Comparison of ENCODE assay signal across 8 cellular contexts in genomic region chr3:42591811-42592210, GRCh38. TPM values are rescaled to one million over a fixed set of nuclear protein-coding genes. Genes with fewer than 3 reads are reported as not detected.
DNase-seq lines count a peak whose midpoint lies in the region; ATAC-seq lines count a peak whose summit lies in the region.

No MANE protein-coding gene starts in this region.

- H3K36me3 ChIP-seq in iPS DF 6.9 (ENCODE audit: control insufficient read depth, insufficient read depth, low read length) (no peaks in the 10 kb centered on the region), stomach smooth muscle (ENCODE audit: control insufficient read depth in 2 of 2, insufficient read depth in 2 of 2, low read length in 2 of 2) (peaks cover 0 to 4% of the 10 kb centered on the region in 2 donors)

- H3K9me3 Mint-ChIP-seq in activated CD4-positive, alpha-beta T cell treated with anti-CD3 and anti-CD28 coated beads for 36 hours (ENCODE audit: low read depth) = no peaks in the 10 kb centered on the region
- no peaks in the 10 kb centered on the region for H3K9me3 Mint-ChIP-seq in activated T-helper 2 cell treated with anti-CD3 and anti-CD28 coated beads, Interferon-gamma antibody, Interleukin-2, Interleukin-4, amounts not matched to agents 10 μg/mL and 5 μg/mL and 100 μg/mL, durations not matched to agents 14 hours and 24 hours and 36 hours

- peaks cover 27% of the 10 kb centered on the region for H3K36me3 Mint-ChIP-seq in activated CD4-positive, alpha-beta T cell treated with anti-CD3 and anti-CD28 coated beads for 36 hours (ENCODE audit: low read depth)
- peaks cover 54% of the 10 kb centered on the region for H3K36me3 Mint-ChIP-seq in activated T-helper 2 cell treated with anti-CD3 and anti-CD28 coated beads, Interferon-gamma antibody, Interleukin-2, Interleukin-4, amounts not matched to agents 10 μg/mL and 5 μg/mL and 100 μg/mL, durations not matched to agents 14 hours and 24 hours and 36 hours (ENCODE audit: low read depth)

- H3K9ac ChIP-seq in stomach smooth muscle (ENCODE audit: low read length in 2 of 2) = peak overlapping the region; percentile 13 to 67

- H3K4me1 Mint-ChIP-seq in activated CD4-positive, alpha-beta T cell treated with anti-CD3 and anti-CD28 coated beads for 36 hours = peaks cover 34% of the 10 kb centered on the region
- H3K4me1 Mint-ChIP-seq in activated T-helper 2 cell treated with anti-CD3 and anti-CD28 coated beads, Interferon-gamma antibody, Interleukin-2, Interleukin-4, amounts not matched to agents 10 μg/mL and 5 μg/mL and 100 μg/mL, durations not matched to agents 14 hours and 24 hours and 36 hours (ENCODE audit: low read depth) = peaks cover 25% of the 10 kb centered on the region

- H3K4me3 ChIP-seq in iPS DF 6.9 (ENCODE audit: low read length) (peak overlapping the region; percentile 66; the same call in 1 of the 2 replicates), stomach smooth muscle (ENCODE audit: low read length in 2 of 2) (peak overlapping the region; percentile 69 to 87)

- H3K4me3 Mint-ChIP-seq in activated CD4-positive, alpha-beta T cell treated with anti-CD3 and anti-CD28 coated beads for 36 hours = peak overlapping the region; percentile 90
- H3K4me3 Mint-ChIP-seq in activated T-helper 2 cell treated with anti-CD3 and anti-CD28 coated beads, Interferon-gamma antibody, Interleukin-2, Interleukin-4, amounts not matched to agents 10 μg/mL and 5 μg/mL and 100 μg/mL, durations not matched to agents 14 hours and 24 hours and 36 hours (ENCODE audit: low read depth) = peak overlapping the region; percentile 97

- POLR2A ChIA-PET in activated CD4-positive, alpha-beta T cell treated with anti-CD3 and anti-CD28 coated beads for 36 hours (lab: Charles Lee) = interaction anchor here (0.5 to 1.3 kb wide), 2 partner anchors 9 to 13 kb away, joined by 3 to 8 read pairs; partner anchors contain the start of gene NKTR

- H3K27ac ChIP-seq in iPS DF 6.9 (ENCODE audit: low read length) (no peak overlapping the region), stomach smooth muscle (ENCODE audit: low read length) (peak overlapping the region; percentile 46)

- CTCF ChIA-PET in activated CD4-positive, alpha-beta T cell treated with anti-CD3 and anti-CD28 coated beads for 36 hours (lab: Charles Lee) = interaction anchor here (0.5 to 1.4 kb wide), 3 partner anchors 9 to 166 kb away, joined by 3 to 12 read pairs (median 6); partner anchors contain the start of gene SEC22C

- no peak for DNase-seq in activated CD4-positive, alpha-beta T cell treated with anti-CD3 and anti-CD28 coated beads for 36 hours
- no peak for DNase-seq in activated CD4-positive, alpha-beta T cell treated with anti-CD3 and anti-CD28 coated beads, Interleukin-2, amount 50 U/mL, for 1 hour
- no peak for DNase-seq in activated T-helper 2 cell treated with anti-CD3 and anti-CD28 coated beads, Interferon-gamma antibody, Interleukin-2, Interleukin-4, amounts not matched to agents 10 μg/mL and 5 μg/mL and 100 μg/mL, durations not matched to agents 14 hours and 24 hours and 36 hours (ENCODE audit: low spot score)
- no peak for DNase-seq in iPS DF 6.9 (ENCODE audit: low read depth, low spot score)
- no peak for DNase-seq in DMS53 (lab: John Stamatoyannopoulos, UW)
- DNase-seq in SHP77 treated with DMSO at 0.1 percent for 48 hours (lab: John Stamatoyannopoulos, UW) = no peak

- no CpG with 5 or more reads among the region's 4 CpGs for WGBS in iPS DF 6.9 (ENCODE audit: insufficient coverage, insufficient read length)

- peaks cover 2% of the 10 kb centered on the region; the same call in 1 of the 2 replicates for H3K4me1 ChIP-seq in iPS DF 6.9 (ENCODE audit: control insufficient read depth, insufficient read depth, low read length)
- H3K4me1 ChIP-seq in stomach smooth muscle (ENCODE audit: control insufficient read depth, insufficient read depth, low read length) = peaks cover 12% of the 10 kb centered on the region

- no peaks in the 10 kb centered on the region for H3K27me3 Mint-ChIP-seq in activated CD4-positive, alpha-beta T cell treated with anti-CD3 and anti-CD28 coated beads for 36 hours
- H3K27me3 Mint-ChIP-seq in activated T-helper 2 cell treated with anti-CD3 and anti-CD28 coated beads, Interferon-gamma antibody, Interleukin-2, Interleukin-4, amounts not matched to agents 10 μg/mL and 5 μg/mL and 100 μg/mL, durations not matched to agents 14 hours and 24 hours and 36 hours (ENCODE audit: low read depth) = no peaks in the 10 kb centered on the region

- ATAC-seq in activated CD4-positive, alpha-beta T cell treated with anti-CD3 and anti-CD28 coated beads for 36 hours = no peak
- ATAC-seq in HG02870 (IDR thresholded peaks at IDR 0.05; ENCODE audit: unreplicated experiment) = no peak

- intact Hi-C loops in activated CD4-positive, alpha-beta T cell treated with anti-CD3 and anti-CD28 coated beads for 36 hours (cut with DNase I, micrococcal nuclease) = no loop called here
- intact Hi-C loops in activated T-helper 2 cell treated with anti-CD3 and anti-CD28 coated beads, Interferon-gamma antibody, Interleukin-2, Interleukin-4, amounts not matched to agents 10 μg/mL and 5 μg/mL and 100 μg/mL, durations not matched to agents 14 hours and 24 hours and 36 hours (cut with micrococcal nuclease) = no loop called here

- no peaks in the 10 kb centered on the region for H3K27me3 ChIP-seq in iPS DF 6.9 (ENCODE audit: control insufficient read depth, insufficient read depth, low read length)
- H3K27me3 ChIP-seq in stomach smooth muscle (ENCODE audit: control insufficient read depth in 1 of 2, insufficient read depth in 2 of 2, low read length in 2 of 2) = no peaks in the 10 kb centered on the region

- H3K27ac Mint-ChIP-seq in activated CD4-positive, alpha-beta T cell treated with anti-CD3 and anti-CD28 coated beads for 36 hours = peak overlapping the region; percentile 95
- peak overlapping the region; percentile 80 for H3K27ac Mint-ChIP-seq in activated T-helper 2 cell treated with anti-CD3 and anti-CD28 coated beads, Interferon-gamma antibody, Interleukin-2, Interleukin-4, amounts not matched to agents 10 μg/mL and 5 μg/mL and 100 μg/mL, durations not matched to agents 14 hours and 24 hours and 36 hours

- H3K9me3 ChIP-seq in iPS DF 6.9 (ENCODE audit: control insufficient read depth, insufficient read depth, low read length) (no peaks in the 10 kb centered on the region), stomach smooth muscle (ENCODE audit: control insufficient read depth in 2 of 2, low read length in 2 of 2) (no peaks in the 10 kb centered on the region)

RNA-seq across cellular contexts. Expression of gene SS18L2, which starts 1.2 kb away (rescaled TPM):
- 10 to 100 TPM; 42.0 to 54.5 TPM for total RNA-seq in activated CD4-positive, alpha-beta T cell treated with anti-CD3 and anti-CD28 coated beads for 36 hours
- 62.4 and 67.1 TPM in 2 replicates for total RNA-seq in activated T-helper 2 cell treated with anti-CD3 and anti-CD28 coated beads, Interferon-gamma antibody, Interleukin-2, Interleukin-4, amounts not matched to agents 10 μg/mL and 5 μg/mL and 100 μg/mL, durations not matched to agents 14 hours and 24 hours and 36 hours

RNA-seq across cellular contexts. Expression of gene NKTR, which starts 8.7 kb away (rescaled TPM):
- total RNA-seq in activated CD4-positive, alpha-beta T cell treated with anti-CD3 and anti-CD28 coated beads for 36 hours = 10 to 100 TPM; 50.8 to 59.2 TPM
- 76.6 and 86.2 TPM in 2 replicates for total RNA-seq in activated T-helper 2 cell treated with anti-CD3 and anti-CD28 coated beads, Interferon-gamma antibody, Interleukin-2, Interleukin-4, amounts not matched to agents 10 μg/mL and 5 μg/mL and 100 μg/mL, durations not matched to agents 14 hours and 24 hours and 36 hours

RNA-seq across cellular contexts. Expression of gene SEC22C, which starts 10.0 kb away (rescaled TPM):
- total RNA-seq in activated CD4-positive, alpha-beta T cell treated with anti-CD3 and anti-CD28 coated beads for 36 hours = 10 to 100 TPM; 34.2 to 42.5 TPM
- total RNA-seq in activated T-helper 2 cell treated with anti-CD3 and anti-CD28 coated beads, Interferon-gamma antibody, Interleukin-2, Interleukin-4, amounts not matched to agents 10 μg/mL and 5 μg/mL and 100 μg/mL, durations not matched to agents 14 hours and 24 hours and 36 hours = 36.1 and 40.1 TPM in 2 replicates
